7 cellular contexts compared by ENCODE assay signal in genomic region chr9:128091144-128091543, GRCh38. TPM values are rescaled to one million over a fixed set of nuclear protein-coding genes. Genes with fewer than 3 reads are reported as not detected.
DNase-seq lines count a peak whose midpoint lies in the region; ATAC-seq, FAIRE-seq and TF ChIP-seq lines count a peak whose summit lies in the region.

No MANE protein-coding gene starts in this region.

- H3K4me3 ChIP-seq in kidney (ENCODE audit: low read length in 2 of 2) (no peak overlapping the region), testis (no peak overlapping the region)

- TF ChIP-seq CTCF in kidney (IDR thresholded peaks at IDR 0.05; ENCODE audit: borderline replicate concordance, extremely low read depth, insufficient read depth) (no peak), testis (IDR thresholded peaks at IDR 0.05) (no peak)

- no peak overlapping the region for H3K27ac ChIP-seq in kidney (ENCODE audit: low read depth in 2 of 2, low read length in 2 of 2)
- H3K27ac ChIP-seq in testis, result no peak overlapping the region

- no peaks in the 10 kb centered on the region for H3K27me3 ChIP-seq in testis

- H3K9ac ChIP-seq in kidney (ENCODE audit: low read length in 2 of 2), result peak overlapping the region in 1 of 2 donors; percentile 10

- WGBS in testis, 2 donors, result 39 to 48% methylated on average over 13 of the region's 13 CpGs

- no peak for TF ChIP-seq POLR2A in testis (IDR thresholded peaks at IDR 0.05)

- no peaks in the 10 kb centered on the region for H3K36me3 ChIP-seq in kidney (ENCODE audit: control insufficient read depth in 1 of 2, insufficient read depth in 2 of 2, low read length in 2 of 2)
- H3K36me3 ChIP-seq in testis (ENCODE audit: low read depth, missing control alignments), result no peaks in the 10 kb centered on the region

- H3K4me1 ChIP-seq in kidney (ENCODE audit: control insufficient read depth in 1 of 2, insufficient read depth in 1 of 2, low read depth in 1 of 2, low read length in 2 of 2) (peaks cover 11 to 23% of the 10 kb centered on the region in 2 donors), testis (peaks cover 49% of the 10 kb centered on the region)

- FAIRE-seq in kidney (lab: Jason Lieb, UNC), result no peak

- ATAC-seq in GM18870 (IDR thresholded peaks at IDR 0.05; ENCODE audit: unreplicated experiment), result no peak
- ATAC-seq in HG02588 (IDR thresholded peaks at IDR 0.05; ENCODE audit: unreplicated experiment), result no peak
- no peak for ATAC-seq in GM21717 (IDR thresholded peaks at IDR 0.05; ENCODE audit: unreplicated experiment)

- H3K9me3 ChIP-seq in kidney (ENCODE audit: control insufficient read depth in 1 of 2, low read length in 2 of 2), result no peaks in the 10 kb centered on the region
- no peaks in the 10 kb centered on the region for H3K9me3 ChIP-seq in testis

- intact Hi-C loops in kidney (cut with DNase I), result no loop called here
- intact Hi-C loops in testis (cut with DNase I; ENCODE audit: low total_unique reads), result no loop called here

- DNase-seq in Kasumi-1 (lab: John Stamatoyannopoulos, UW) (peak; percentile 40 to 47), astrocyte of the hippocampus (ENCODE audit: low read depth, low spot score) (peak; percentile 96), kidney (peak; percentile 73), testis (peak; percentile 90)

RNA-seq across cellular contexts. Expression of gene SLC25A25, which starts 23.1 kb away (rescaled TPM):
- total RNA-seq in kidney, result 24.9 TPM
- polyA plus RNA-seq in kidney (ENCODE audit: insufficient read depth, low read depth, low replicate concordance), result 20.4 TPM
- total RNA-seq in testis, result 10 to 100 TPM; 19.1 to 21.1 TPM
- polyA plus RNA-seq in testis (ENCODE audit: insufficient read depth, low read depth, low replicate concordance), result 15.0 TPM

RNA-seq across cellular contexts. Expression of gene NAIF1, which starts 24.0 kb away (rescaled TPM):
- 12.3 TPM for total RNA-seq in kidney
- polyA plus RNA-seq in kidney (ENCODE audit: insufficient read depth, low read depth, low replicate concordance), result 9.7 TPM
- total RNA-seq in testis, result 10 to 100 TPM; 18.5 to 19.4 TPM
- 25.1 TPM for polyA plus RNA-seq in testis (ENCODE audit: insufficient read depth, low read depth, low replicate concordance)

RNA-seq across cellular contexts. Expression of gene PTGES2, which starts 36.4 kb away (rescaled TPM):
- total RNA-seq in kidney (64.1 TPM), testis (10 to 100 TPM; 95.8 to 96.4 TPM)
- polyA plus RNA-seq in kidney (ENCODE audit: insufficient read depth, low read depth, low replicate concordance) (117 TPM), testis (ENCODE audit: insufficient read depth, low read depth, low replicate concordance) (53.1 TPM)

RNA-seq across cellular contexts. Expression of gene LCN2, which starts 58.1 kb away (rescaled TPM):
- total RNA-seq in kidney (198 TPM), testis (not detected)
- polyA plus RNA-seq in kidney (ENCODE audit: insufficient read depth, low read depth, low replicate concordance) (8.2 TPM), testis (ENCODE audit: insufficient read depth, low read depth, low replicate concordance) (2.2 TPM)

Comparison
In these comparisons a context has a peak if more than half of its experiments do, and no peak if none do; other contexts are left out.
1. DNase-seq: peak in every context shown above with its lines; median percentile 96 in astrocyte of the hippocampus; 90 in testis; 73 in kidney; 44 in Kasumi-1.